Comparison of ENCODE assay signal across 18 cellular contexts in genomic region chr20:38211200-38212097, GRCh38. TPM values are rescaled to one million over a fixed set of nuclear protein-coding genes. Genes with fewer than 3 reads are reported as not detected.
DNase-seq lines count a peak whose midpoint lies in the region; ATAC-seq, FAIRE-seq and TF ChIP-seq lines count a peak whose summit lies in the region.
"Had no signal": no experiment of that assay in that cellular context is flagged by ENCODE, and none has a peak within 500 bp of the region (broad histone marks: within the 10 kb centered on the region; RNA-seq: fewer than 3 reads in every experiment).

No MANE protein-coding gene starts in this region.

- ATAC-seq in K562 (no peak), left ventricle myocardium superior (peak; percentile 55), psoas muscle (peak; percentile 5 to 71 (median 50))
- ATAC-seq: activated CD8-positive, alpha-beta T cell treated with anti-CD3 and anti-CD28 coated beads for 36 hours had no signal

- H2AFZ ChIP-seq in K562 (ENCODE audit: low read depth, low read length): no peak overlapping the region

- no peak overlapping the region for H3K9ac ChIP-seq in K562 (ENCODE audit: insufficient read depth in 1 of 2, low read depth in 2 of 2, low read length in 2 of 2)

- H3K36me3 Mint-ChIP-seq in activated T-cell treated with anti-CD3 and anti-CD28 coated beads, Interleukin-2, amount 50 U/mL, for 24 hours (ENCODE audit: low read depth): no peaks in the 10 kb centered on the region

- no peak overlapping the region for H3K27ac ChIP-seq in K562 (ENCODE audit: extremely low read depth, low read depth, low read length)
- no peak overlapping the region for H3K27ac ChIP-seq in psoas muscle
- no peak overlapping the region for H3K27ac ChIP-seq in thyroid gland
- no peak overlapping the region for H3K27ac ChIP-seq in small intestine (ENCODE audit: low read depth in 1 of 2, low read length in 1 of 2)
- H3K27ac ChIP-seq: colonic mucosa, epithelial cell of prostate, prostate gland had no signal

- no peaks in the 10 kb centered on the region for H3K4me1 Mint-ChIP-seq in activated T-cell treated with anti-CD3 and anti-CD28 coated beads, Interleukin-2, amount 50 U/mL, for 24 hours (ENCODE audit: low read depth)

- no peak for TF ChIP-seq RAD21 in K562 (CRISPR knock-in tag; conservative IDR thresholded peaks at IDR 0.05 in 1 of 2, IDR thresholded peaks at IDR 0.05 in 1 of 2)

- H3K4me2 ChIP-seq in K562 (ENCODE audit: insufficient read depth, low read length): no peak overlapping the region

- TF ChIP-seq CTCF in K562 (IDR thresholded peaks at IDR 0.05 in 2 of 3, conservative IDR thresholded peaks at IDR 0.05 in 1 of 3; ENCODE audit: insufficient read depth in 2 of 3, low read depth in 1 of 3, low read length in 3 of 3) (no peak), psoas muscle (IDR thresholded peaks at IDR 0.05) (no peak), thyroid gland (IDR thresholded peaks at IDR 0.05) (no peak)

- in situ Hi-C loops in K562 (cut with MboI): loop anchor here (5.0 to 10.0 kb wide), 2 partner anchors 154 to 317 kb away; no protein-coding TSS in a partner anchor

- intact Hi-C loops in K562 (cut with micrococcal nuclease): no loop called here
- intact Hi-C loops in left ventricle myocardium superior (cut with micrococcal nuclease): no loop called here
- intact Hi-C loops in psoas muscle (cut with DNase I): loop anchor here in 1 of 2 donors (10.0 kb wide), 1 partner anchor 287 kb away; no protein-coding TSS in a partner anchor
- intact Hi-C loops in thyroid gland (cut with DNase I): no loop called here

- no peaks in the 10 kb centered on the region; the same call in 1 of the 2 replicates for H4K20me1 ChIP-seq in K562 (replicated peaks; ENCODE audit: control insufficient read depth, insufficient read depth, low read length)

- CTCF ChIA-PET in K562 (lab: Yijun Ruan, JAX; ENCODE audit: low intra/inter-chr PET ratio): no interaction called here

- DNase-seq in HTR-8/SVneo (ENCODE audit: insufficient read length, low spot score) (no peak), K562 (ENCODE audit: extremely low read depth in 1 of 4, low spot score in 3 of 4) (no peak), left ventricle myocardium superior (peak; percentile 56), psoas muscle (no peak), thyroid gland (no peak), small intestine (no peak)
- DNase-seq in activated T-cell treated with anti-CD3 and anti-CD28 coated beads, Interleukin-2, amount 50 U/mL, for 24 hours: no peak
- DNase-seq in stimulated activated CD4-positive, alpha-beta T cell treated with anti-CD3 and anti-CD28 coated beads, Interleukin-12 subunit alpha, Interleukin-12 subunit beta, amount 100 ng/mL, for 4 hours: no peak
- DNase-seq: activated CD8-positive, alpha-beta T cell treated with anti-CD3 and anti-CD28 coated beads for 36 hours; AML-193; Calu3; colonic mucosa; KG1; NCI-H1417 treated with DMSO at 0.1 percent for 48 hours had no signal

- TF ChIP-seq EP300 in K562 (IDR thresholded peaks at IDR 0.05; ENCODE audit: low read length): no peak

- H3K27me3 Mint-ChIP-seq in activated T-cell treated with anti-CD3 and anti-CD28 coated beads, Interleukin-2, amount 50 U/mL, for 24 hours: peaks cover 10% of the 10 kb centered on the region

- no peak overlapping the region for H3K27ac Mint-ChIP-seq in activated T-cell treated with anti-CD3 and anti-CD28 coated beads, Interleukin-2, amount 50 U/mL, for 24 hours
- H3K27ac Mint-ChIP-seq: activated CD8-positive, alpha-beta T cell treated with anti-CD3 and anti-CD28 coated beads for 36 hours had no signal

- no TSS peak for BruUV-seq in K562 (replicated peaks; lab: Mats Ljungman, UMichigan)

- no peaks in the 10 kb centered on the region for H3K9me1 ChIP-seq in K562 (ENCODE audit: control insufficient read depth, insufficient read depth, low read length)

- H3K9me3 Mint-ChIP-seq in activated T-cell treated with anti-CD3 and anti-CD28 coated beads, Interleukin-2, amount 50 U/mL, for 24 hours: no peaks in the 10 kb centered on the region
- H3K9me3 Mint-ChIP-seq: activated CD8-positive, alpha-beta T cell treated with anti-CD3 and anti-CD28 coated beads for 36 hours had no signal

- H3K27me3 ChIP-seq in K562 (ENCODE audit: control insufficient read depth in 2 of 2, insufficient read depth in 2 of 2, low read length in 2 of 2): peaks cover 7 to 35% of the 10 kb centered on the region in 2 experiments; a peak in 4 of 5 replicates
- H3K27me3 ChIP-seq in psoas muscle (ENCODE audit: insufficient read depth in 3 of 3, low read length in 2 of 3): no peaks in the 10 kb centered on the region
- H3K27me3 ChIP-seq in thyroid gland: no peaks in the 10 kb centered on the region
- no peaks in the 10 kb centered on the region for H3K27me3 ChIP-seq in small intestine (ENCODE audit: control insufficient read depth in 2 of 2, insufficient read depth in 2 of 2, low read length in 2 of 2)
- H3K27me3 ChIP-seq: colonic mucosa had no signal

- TF ChIP-seq POLR2A in K562 (conservative IDR thresholded peaks at IDR 0.05): no peak
- TF ChIP-seq POLR2A in thyroid gland (IDR thresholded peaks at IDR 0.05): no peak

- POLR2A ChIA-PET in K562 (lab: Yijun Ruan, JAX): interaction anchor here (0.6 to 1.2 kb wide), 2 partner anchors 176 to 313 kb away, joined by 4 to 5 read pairs; no protein-coding TSS in a partner anchor

- H3K4me3 ChIP-seq in K562 (no peak overlapping the region), psoas muscle (no peak overlapping the region), thyroid gland (replicated peaks in 1 of 3) (no peak overlapping the region), small intestine (ENCODE audit: low read depth in 1 of 2, low read length in 2 of 2) (no peak overlapping the region)
- H3K4me3 ChIP-seq: colonic mucosa, prostate gland had no signal

- H3K4me1 ChIP-seq in K562 (replicated peaks in 1 of 2; ENCODE audit: control insufficient read depth in 2 of 2, insufficient read depth in 2 of 2, low read length in 2 of 2) (peaks cover 0 to 7% of the 10 kb centered on the region in 2 experiments; a peak in 1 of 5 replicates), psoas muscle (peaks cover 5% of the 10 kb centered on the region), thyroid gland (no peaks in the 10 kb centered on the region), small intestine (ENCODE audit: control insufficient read depth in 2 of 2, insufficient read depth in 1 of 2, low read depth in 1 of 2, low read length in 1 of 2) (no peaks in the 10 kb centered on the region)
- H3K4me1 ChIP-seq: colonic mucosa, prostate gland had no signal

- FAIRE-seq in HTR-8/SVneo (lab: Jason Lieb, UNC) (peak; percentile 69), K562 (lab: Jason Lieb, UNC) (no peak), small intestine (lab: Jason Lieb, UNC) (no peak)
- FAIRE-seq: islet of Langerhans, TTC549 had no signal

- no peaks in the 10 kb centered on the region for H3K79me2 ChIP-seq in K562 (ENCODE audit: control insufficient read depth, insufficient read depth, low read length)

- 0% methylated on average over 9 of the region's 9 CpGs for WGBS in K562 (ENCODE audit: insufficient coverage, low coverage, missing lambda C conversion rate)
- 47 to 60% (median 48%) methylated on average over 9 of the region's 9 CpGs for WGBS in psoas muscle, 3 donors
- 74 to 75% methylated on average over 8 to 9 of the region's 9 CpGs for WGBS in thyroid gland, 2 donors
- 71 to 75% (median 72%) methylated on average over 9 of the region's 9 CpGs for WGBS in small intestine, 3 donors

- H3K4me3 Mint-ChIP-seq in activated T-cell treated with anti-CD3 and anti-CD28 coated beads, Interleukin-2, amount 50 U/mL, for 24 hours: no peak overlapping the region
- H3K4me3 Mint-ChIP-seq: activated CD8-positive, alpha-beta T cell treated with anti-CD3 and anti-CD28 coated beads for 36 hours had no signal

- H3K36me3 ChIP-seq in K562 (ENCODE audit: control insufficient read depth, insufficient read depth, low read length) (no peaks in the 10 kb centered on the region), psoas muscle (ENCODE audit: insufficient read depth in 1 of 2, low read depth in 1 of 2) (no peaks in the 10 kb centered on the region), thyroid gland (no peaks in the 10 kb centered on the region), small intestine (ENCODE audit: control insufficient read depth in 2 of 2, insufficient read depth in 2 of 2, low read length in 2 of 2) (no peaks in the 10 kb centered on the region)
- H3K36me3 ChIP-seq: colonic mucosa, prostate gland had no signal

- H3K9me3 ChIP-seq in K562 (replicated peaks; ENCODE audit: control insufficient read depth, insufficient read depth, low read depth, low read length) (no peaks in the 10 kb centered on the region), psoas muscle (no peaks in the 10 kb centered on the region), thyroid gland (no peaks in the 10 kb centered on the region), small intestine (ENCODE audit: control insufficient read depth, low read depth) (no peaks in the 10 kb centered on the region)
- H3K9me3 ChIP-seq: colonic mucosa, prostate gland had no signal

RNA-seq across cellular contexts. Expression of gene TGM2, which starts 46.4 kb away (rescaled TPM):
- total RNA-seq in K562 (2011; cell fraction: chromatin; rRNA removed; ENCODE audit: low replicate concordance): 34.9 and 72.8 TPM in 2 replicates
- total RNA-seq in K562 (2011; cell fraction: nucleolus; rRNA removed): 45.9 and 47.5 TPM in 2 replicates
- total RNA-seq in K562 (2011; cell fraction: nucleoplasm; rRNA removed): 36.4 and 37.1 TPM in 2 replicates
- total RNA-seq in K562 (2014; rRNA removed) (48.3 and 61.2 TPM in 2 replicates), K562 (2014; rRNA removed; fragmentation: Illumina TruSeq; extraction: Trizol) (17.4 and 22.0 TPM in 2 replicates), K562 (2015; rRNA removed; fragmentation: Illumina TruSeq; extraction: Trizol) (20.4 and 21.0 TPM in 2 replicates), K562 (2021) (78.5 and 82.3 TPM in 2 replicates), left ventricle myocardium superior (473 TPM), psoas muscle (100 to 1,000 TPM in 3 of 4 donors, 10 to 100 TPM in 1; 38.0 to 235 (median 134) TPM), thyroid gland (100 to 1,000 TPM in 1 of 4 donors, 10 to 100 TPM in 3; 16.9 to 133 (median 18.4) TPM)
- polyA plus RNA-seq in K562 (2011; rRNA removed) (35.3 and 37.6 TPM in 2 replicates), K562 (2014; fragmentation: Illumina TruSeq; extraction: Trizol) (55.1 and 56.7 TPM in 2 replicates), K562 (2014; fragmentation: Nextera tagmentation; extraction: Ambion mirVana) (1 to 10 TPM; 5.5 TPM), K562 (2014; rRNA removed) (43.9 and 48.0 TPM in 2 replicates), psoas muscle (100 to 1,000 TPM in 1 of 3 donors, 10 to 100 TPM in 2; 23.6 to 168 (median 57.4) TPM), small intestine (10 to 100 TPM; 19.7 to 92.7 (median 25.5) TPM)
- 31.6 and 76.0 TPM in 2 replicates for polyA plus RNA-seq in K562 (2011; cell fraction: cytosol; rRNA removed)
- polyA plus RNA-seq in K562 (2011; cell fraction: nucleus; rRNA removed): 26.4 and 54.7 TPM in 2 replicates
- 47.9 and 85.2 TPM in 2 replicates for polyA plus RNA-seq in K562 (2012)
- 21.4 and 54.6 TPM in 2 replicates for polyA minus RNA-seq in K562 (2011; rRNA and poly(A)+ RNA removed)
- polyA minus RNA-seq in K562 (2011; cell fraction: cytosol; rRNA and poly(A)+ RNA removed): 46.4 and 51.2 TPM in 2 replicates
- polyA minus RNA-seq in K562 (2011; cell fraction: nucleus; rRNA and poly(A)+ RNA removed): 18.8 and 21.4 TPM in 2 replicates
- total RNA-seq: activated CD8-positive, alpha-beta T cell treated with anti-CD3 and anti-CD28 coated beads for 36 hours had no signal

RNA-seq across cellular contexts. Expression of gene KIAA1755, which starts 49.1 kb away (rescaled TPM):
- not detected in 2 replicates for total RNA-seq in K562 (2011; cell fraction: chromatin; rRNA removed; ENCODE audit: low replicate concordance)
- total RNA-seq in K562 (2011; cell fraction: nucleolus; rRNA removed): not detected in 2 replicates
- total RNA-seq in K562 (2011; cell fraction: nucleoplasm; rRNA removed): not detected in 2 replicates
- total RNA-seq in K562 (2014; rRNA removed) (not detected in 2 replicates), K562 (2014; rRNA removed; fragmentation: Illumina TruSeq; extraction: Trizol) (not detected in 2 replicates), K562 (2015; rRNA removed; fragmentation: Illumina TruSeq; extraction: Trizol) (not detected in 2 replicates), K562 (2021) (not detected in 2 replicates), left ventricle myocardium superior (5.3 TPM), psoas muscle (1 to 10 TPM in 1 of 4 donors, under 1 TPM in 3; 0.16 to 2.4 (median 0.48) TPM), thyroid gland (1 to 10 TPM; 1.0 to 5.5 (median 1.7) TPM)
- polyA plus RNA-seq in K562 (2011; rRNA removed) (not detected in 2 replicates), K562 (2014; fragmentation: Illumina TruSeq; extraction: Trizol) (not detected in 2 replicates), K562 (2014; fragmentation: Nextera tagmentation; extraction: Ambion mirVana) (not detected), K562 (2014; rRNA removed) (0.12 TPM in 1 of 2 replicates, not detected in the other), psoas muscle (under 1 TPM; 0.20 to 0.30 (median 0.29) TPM), small intestine (1 to 10 TPM in 2 of 3 donors, under 1 TPM in 1; 0.45 to 1.7 (median 1.4) TPM)
- not detected in 2 replicates for polyA plus RNA-seq in K562 (2011; cell fraction: cytosol; rRNA removed)
- polyA plus RNA-seq in K562 (2011; cell fraction: nucleus; rRNA removed): not detected in 2 replicates
- 0.11 TPM in 1 of 2 replicates, not detected in the other for polyA plus RNA-seq in K562 (2012)
- not detected in 2 replicates for polyA minus RNA-seq in K562 (2011; rRNA and poly(A)+ RNA removed)
- polyA minus RNA-seq in K562 (2011; cell fraction: cytosol; rRNA and poly(A)+ RNA removed): not detected in 2 replicates
- not detected in 2 replicates for polyA minus RNA-seq in K562 (2011; cell fraction: nucleus; rRNA and poly(A)+ RNA removed)
- total RNA-seq: activated CD8-positive, alpha-beta T cell treated with anti-CD3 and anti-CD28 coated beads for 36 hours; Calu3 had no signal
